ENCODE assay signal across 22 cellular contexts in the genomic region with DNA sequence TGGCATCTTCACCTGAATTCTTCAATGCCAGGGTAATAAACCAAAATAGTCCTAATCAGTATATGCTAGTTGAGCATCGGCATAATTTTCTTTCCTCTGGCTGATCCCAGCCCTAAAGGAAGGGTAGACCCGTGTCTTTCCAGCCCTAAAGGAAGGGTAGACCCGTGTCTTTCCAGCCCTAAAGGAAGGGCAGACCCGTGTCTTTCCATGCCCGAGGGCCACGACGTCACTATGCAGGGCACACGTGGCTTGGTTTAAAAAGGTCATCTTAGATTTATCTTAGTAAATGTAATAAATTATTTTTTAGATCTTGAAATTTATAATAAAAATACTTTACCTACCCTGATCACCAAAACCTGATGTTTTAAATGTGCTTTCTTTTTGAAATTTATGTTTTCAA. TPM values are rescaled to one million over a fixed set of nuclear protein-coding genes. Genes with fewer than 3 reads are reported as not detected.
DNase-seq lines count a peak whose midpoint lies in the region; ATAC-seq, FAIRE-seq and TF ChIP-seq lines count a peak whose summit lies in the region.
"Had no signal": no experiment of that assay in that cellular context is flagged by ENCODE, and none has a peak within 500 bp of the region (broad histone marks: within the 10 kb centered on the region; RNA-seq: fewer than 3 reads in every experiment).

No MANE protein-coding gene starts in this region.

- WGBS in K562 (ENCODE audit: insufficient coverage, low coverage, missing lambda C conversion rate), result 88% methylated on average over 8 of the region's 8 CpGs

- no peak for DNase-seq in CD4-positive, alpha-beta T cell
- no peak for DNase-seq in HFFc6
- DNase-seq in K562 (ENCODE audit: extremely low read depth in 1 of 4, low spot score in 3 of 4), result no peak
- DNase-seq in sciatic nerve (ENCODE audit: low spot score), result peak; percentile 36
- no peak for DNase-seq in SHP77 (lab: John Stamatoyannopoulos, UW)
- no peak for DNase-seq in SIG-M5 (lab: John Stamatoyannopoulos, UW)
- DNase-seq: CD4-positive, alpha-beta memory T cell; DMS53; GDM1; MM.1S; NCI-H1048; NCI-H1417 treated with DMSO at 0.1 percent for 48 hours; NCI-H187; NCI-H446 treated with DMSO at 0.1 percent for 48 hours; NCI-H526 treated with DMSO at 0.1 percent for 48 hours; RPMI8226; SHP77 treated with DMSO at 0.1 percent for 48 hours had no signal

- H4K20me1 ChIP-seq in K562 (replicated peaks; ENCODE audit: control insufficient read depth, insufficient read depth, low read length), result no peaks in the 10 kb centered on the region

- CTCF ChIA-PET in CD4-positive, alpha-beta T cell (lab: Charles Lee), result no interaction called here
- CTCF ChIA-PET in K562 (lab: Yijun Ruan, JAX; ENCODE audit: low intra/inter-chr PET ratio), result no interaction called here

- no peak for TF ChIP-seq EP300 in K562 (IDR thresholded peaks at IDR 0.05; ENCODE audit: low read length)

- no peaks in the 10 kb centered on the region for H3K9me3 Mint-ChIP-seq in CD4-positive, alpha-beta T cell
- no peaks in the 10 kb centered on the region for H3K9me3 Mint-ChIP-seq in HFFc6
- H3K9me3 Mint-ChIP-seq: CD4-positive, alpha-beta memory T cell; GM23338 had no signal

- no peak for ATAC-seq in CD4-positive, alpha-beta T cell (ENCODE audit: poor library complexity)
- ATAC-seq in K562 (no peak), sciatic nerve (no peak), HG02870 (IDR thresholded peaks at IDR 0.05; ENCODE audit: unreplicated experiment) (no peak)
- ATAC-seq: A549, GM23338, SK-N-SH treated with all-trans-retinoic acid at 6 μM for 48 hours had no signal

- H3K4me3 ChIP-seq in K562, result no peak overlapping the region
- H3K4me3 ChIP-seq: A549, GM23338, HAP-1 had no signal

- no peak overlapping the region for H3K4me3 Mint-ChIP-seq in CD4-positive, alpha-beta T cell
- no peak overlapping the region for H3K4me3 Mint-ChIP-seq in HFFc6
- H3K4me3 Mint-ChIP-seq: CD4-positive, alpha-beta memory T cell; GM23338 had no signal

- H3K9me3 ChIP-seq in CD4-positive, alpha-beta T cell (ENCODE audit: control insufficient read depth, low read length), result no peaks in the 10 kb centered on the region
- no peaks in the 10 kb centered on the region for H3K9me3 ChIP-seq in K562 (replicated peaks; ENCODE audit: control insufficient read depth, insufficient read depth, low read depth, low read length)
- H3K9me3 ChIP-seq: A549, HAP-1 had no signal

- peaks cover 72% of the 10 kb centered on the region for H3K36me3 ChIP-seq in K562 (ENCODE audit: control insufficient read depth, insufficient read depth, low read length)

- BruUV-seq in K562 (replicated peaks; lab: Mats Ljungman, UMichigan), result TSS peak; percentile 44

- intact Hi-C loops in CD4-positive, alpha-beta T cell (cut with DNase I, micrococcal nuclease), result no loop called here
- intact Hi-C loops in K562 (cut with micrococcal nuclease), result no loop called here
- intact Hi-C loops in sciatic nerve (cut with DNase I), result no loop called here

- peaks cover 62% of the 10 kb centered on the region for H3K36me3 Mint-ChIP-seq in CD4-positive, alpha-beta T cell (ENCODE audit: low read depth)
- peaks cover 39% of the 10 kb centered on the region for H3K36me3 Mint-ChIP-seq in HFFc6 (ENCODE audit: low read depth)

- H3K4me1 ChIP-seq in K562 (replicated peaks in 1 of 2; ENCODE audit: control insufficient read depth in 2 of 2, insufficient read depth in 2 of 2, low read length in 2 of 2), result peaks cover 0 to 8% of the 10 kb centered on the region in 2 experiments; a peak in 2 of 5 replicates
- H3K4me1 ChIP-seq: HAP-1 had no signal

- H3K9me1 ChIP-seq in K562 (ENCODE audit: control insufficient read depth, insufficient read depth, low read length), result no peaks in the 10 kb centered on the region

- POLR2A ChIA-PET in CD4-positive, alpha-beta T cell (lab: Charles Lee), result no interaction called here
- POLR2A ChIA-PET in K562 (lab: Yijun Ruan, JAX), result no interaction called here

- peak overlapping the region; percentile 59 for H3K27ac Mint-ChIP-seq in CD4-positive, alpha-beta T cell
- peak overlapping the region; percentile 61; the same call in 1 of the 2 replicates for H3K27ac Mint-ChIP-seq in HFFc6

- H3K27ac ChIP-seq in CD4-positive, alpha-beta T cell (ENCODE audit: low read depth, low read length), result no peak overlapping the region
- H3K27ac ChIP-seq in K562 (ENCODE audit: extremely low read depth, low read depth, low read length), result no peak overlapping the region
- H3K27ac ChIP-seq: A549 had no signal

- no peak for TF ChIP-seq CTCF in CD4-positive, alpha-beta T cell (IDR thresholded peaks at IDR 0.05)
- no peak for TF ChIP-seq CTCF in HFFc6 (IDR thresholded peaks at IDR 0.05)
- no peak for TF ChIP-seq CTCF in K562 (IDR thresholded peaks at IDR 0.05 in 2 of 3, conservative IDR thresholded peaks at IDR 0.05 in 1 of 3; ENCODE audit: insufficient read depth in 2 of 3, low read depth in 1 of 3, low read length in 3 of 3)

- no peaks in the 10 kb centered on the region for H3K79me2 ChIP-seq in K562 (ENCODE audit: control insufficient read depth, insufficient read depth, low read length)

- H3K4me1 Mint-ChIP-seq in CD4-positive, alpha-beta T cell (ENCODE audit: low read depth), result peaks cover 21% of the 10 kb centered on the region
- peaks cover 62% of the 10 kb centered on the region for H3K4me1 Mint-ChIP-seq in HFFc6 (ENCODE audit: low read depth)
- H3K4me1 Mint-ChIP-seq: GM23338 had no signal

- H3K27me3 Mint-ChIP-seq in CD4-positive, alpha-beta T cell, result no peaks in the 10 kb centered on the region
- no peaks in the 10 kb centered on the region; the same call in none of the 2 replicates for H3K27me3 Mint-ChIP-seq in HFFc6 (ENCODE audit: insufficient read depth)
- H3K27me3 Mint-ChIP-seq: CD4-positive, alpha-beta memory T cell had no signal

- no peak for TF ChIP-seq POLR2A in K562 (conservative IDR thresholded peaks at IDR 0.05)

- no peak overlapping the region for H3K4me2 ChIP-seq in K562 (ENCODE audit: insufficient read depth, low read length)
- H3K4me2 ChIP-seq: A549, GM23338 had no signal

- no peak for TF ChIP-seq RAD21 in K562 (CRISPR knock-in tag; conservative IDR thresholded peaks at IDR 0.05 in 1 of 2, IDR thresholded peaks at IDR 0.05 in 1 of 2)

- no peak overlapping the region for H2AFZ ChIP-seq in K562 (ENCODE audit: low read depth, low read length)
- H2AFZ ChIP-seq: GM23338 had no signal

- no peak overlapping the region for H3K9ac ChIP-seq in K562 (ENCODE audit: insufficient read depth in 1 of 2, low read depth in 2 of 2, low read length in 2 of 2)

- no peaks in the 10 kb centered on the region for H3K27me3 ChIP-seq in CD4-positive, alpha-beta T cell (ENCODE audit: control insufficient read depth, insufficient read depth, low read length)
- no peaks in the 10 kb centered on the region for H3K27me3 ChIP-seq in K562 (ENCODE audit: control insufficient read depth in 2 of 2, insufficient read depth in 2 of 2, low read length in 2 of 2)

- in situ Hi-C loops in K562 (cut with MboI), result no loop called here

- FAIRE-seq in K562 (lab: Jason Lieb, UNC), result no peak
- FAIRE-seq: A549 had no signal

TF ChIP-seq in K562, 482 proteins besides CTCF, POLR2A, EP300 and RAD21 (continues in another document):
- TF ChIP-seq ZNF277 (CRISPR knock-in tag; IDR thresholded peaks at IDR 0.05; ENCODE audit: borderline replicate concordance) (no peak), MYC (IDR thresholded peaks at IDR 0.05; ENCODE audit: low read depth, low read length) (no peak), MYC (CRISPR knock-in tag; IDR thresholded peaks at IDR 0.05; ENCODE audit: borderline replicate concordance, low read depth) (no peak)

RNA-seq across cellular contexts. Expression of gene BID, which starts 45.5 kb away (rescaled TPM):
- 10 to 100 TPM in 1 of 2 experiments, 1 to 10 TPM in 1; 8.9 to 10.3 TPM for total RNA-seq in CD4-positive, alpha-beta T cell
- 10 to 100 TPM; 48.7 to 61.0 (median 50.6) TPM for total RNA-seq in HFFc6 (2021; fragmentation: NEBNext Ultra II Directional; extraction: Animal tissue kit (Norgen Biotek cat#: 25700))
- 18.0 and 26.5 TPM in 2 replicates for total RNA-seq in K562 (2011; cell fraction: chromatin; rRNA removed; ENCODE audit: low replicate concordance)
- 39.3 and 42.0 TPM in 2 replicates for total RNA-seq in K562 (2011; cell fraction: nucleolus; rRNA removed)
- total RNA-seq in K562 (2011; cell fraction: nucleoplasm; rRNA removed), result 27.0 and 30.7 TPM in 2 replicates
- 165 and 212 TPM in 2 replicates for total RNA-seq in K562 (2014; rRNA removed)
- total RNA-seq in K562 (2014; rRNA removed; fragmentation: Illumina TruSeq; extraction: Trizol), result 25.5 and 26.3 TPM in 2 replicates
- 60.4 and 63.7 TPM in 2 replicates for total RNA-seq in K562 (2015; rRNA removed; fragmentation: Illumina TruSeq; extraction: Trizol)
- 94.7 and 99.6 TPM in 2 replicates for total RNA-seq in K562 (2021)
- polyA plus RNA-seq in K562 (2011; rRNA removed), result 119 and 164 TPM in 2 replicates
- polyA plus RNA-seq in K562 (2011; cell fraction: cytosol; rRNA removed), result 249 and 453 TPM in 2 replicates
- 84.6 and 89.3 TPM in 2 replicates for polyA plus RNA-seq in K562 (2011; cell fraction: nucleus; rRNA removed)
- polyA plus RNA-seq in K562 (2012), result 60.9 and 80.1 TPM in 2 replicates
- polyA plus RNA-seq in K562 (2014; fragmentation: Illumina TruSeq; extraction: Trizol), result 35.2 and 84.7 TPM in 2 replicates
- polyA plus RNA-seq in K562 (2014; fragmentation: Nextera tagmentation; extraction: Ambion mirVana), result 1 to 10 TPM; 5.2 to 8.9 TPM
- 208 and 209 TPM in 2 replicates for polyA plus RNA-seq in K562 (2014; rRNA removed)
- polyA minus RNA-seq in K562 (2011; rRNA and poly(A)+ RNA removed), result 21.5 and 30.2 TPM in 2 replicates
- polyA minus RNA-seq in K562 (2011; cell fraction: cytosol; rRNA and poly(A)+ RNA removed), result 46.1 and 91.5 TPM in 2 replicates
- polyA minus RNA-seq in K562 (2011; cell fraction: nucleus; rRNA and poly(A)+ RNA removed), result 7.7 and 13.4 TPM in 2 replicates
- total RNA-seq in sciatic nerve, result 10.6 TPM
